In the genomic region with DNA sequence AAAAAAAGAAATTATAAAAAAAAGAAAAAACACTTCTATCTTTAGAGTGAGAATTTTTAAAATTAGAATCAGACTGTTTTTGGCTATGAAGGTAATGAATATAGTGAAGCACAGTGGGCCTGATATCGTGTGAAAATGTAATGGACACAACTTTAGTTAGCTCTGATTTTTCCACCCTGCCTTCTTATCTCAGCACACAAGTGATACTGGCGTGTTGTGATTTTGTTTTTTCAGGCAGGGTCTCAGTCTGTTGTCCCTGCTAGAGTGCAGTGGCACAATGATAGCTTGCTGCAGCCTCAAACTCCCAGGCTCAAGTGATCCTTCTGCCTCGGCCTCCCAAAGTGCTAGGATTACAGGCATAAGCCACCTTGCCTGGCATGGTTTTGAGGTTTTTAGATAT, we compare ENCODE assay signal across 26 cellular contexts.
"Had no signal": no experiment of that assay in that cellular context is flagged by ENCODE, and none has a peak within 500 bp of the region (broad histone marks: within the 10 kb centered on the region; RNA-seq: fewer than 3 reads in every experiment).

No MANE protein-coding gene starts in this region.

- H3K4me3 ChIP-seq: gastroesophageal sphincter, hepatocyte, right atrium auricular region, spleen, testis, uterus had no signal

- H3K27ac Mint-ChIP-seq: activated naive CD8-positive, alpha-beta T cell treated with anti-CD3 and anti-CD28 coated beads, Interleukin-2, amount 10 ng/mL, durations not matched to agents 7 days and 5 days; mesothelial cell of epicardium; type B pancreatic cell had no signal

- H3K36me3 ChIP-seq: uterus had no signal

- H3K9me3 ChIP-seq: gastroesophageal sphincter, right atrium auricular region, spleen, testis, uterus had no signal

- FAIRE-seq: endothelial cell of umbilical vein, kidney had no signal

- H3K4me3 Mint-ChIP-seq: activated naive CD8-positive, alpha-beta T cell treated with anti-CD3 and anti-CD28 coated beads, Interleukin-2, amount 10 ng/mL, durations not matched to agents 7 days and 5 days; mesothelial cell of epicardium; T-helper 1 cell treated with Interleukin-12 subunit alpha and Interleukin-12 subunit beta and Interleukin-4 antibody, amounts not matched to agents 30 μg/mL and 1 μg/mL, for 36 hours; type B pancreatic cell had no signal

- DNase-seq: activated CD4-positive, alpha-beta T cell treated with anti-CD3 and anti-CD28 coated beads for 48 hours; activated CD4-positive, alpha-beta T cell treated with anti-CD3 and anti-CD28 coated beads, Interleukin-2, amount 50 U/mL, for 48 hours; activated CD8-positive, alpha-beta memory T cell treated with anti-CD3 and anti-CD28 coated beads for 24 hours; activated effector memory CD4-positive, alpha-beta T cell treated with Interleukin-2 at 50 U/mL for 16 hours; activated naive CD4-positive, alpha-beta T cell treated with Interleukin-2 at 50 U/mL for 16 hours; activated naive CD8-positive, alpha-beta T cell treated with anti-CD3 and anti-CD28 coated beads, Interleukin-2, amount 10 ng/mL, durations not matched to agents 7 days and 5 days; caudate nucleus; cortex of kidney; kidney; left colon; mammary epithelial cell; naive thymus-derived CD8-positive, alpha-beta T cell; spleen; stimulated activated naive CD8-positive, alpha-beta T cell treated with anti-CD3 and anti-CD28 coated beads, Interleukin-15, Interleukin-2, amounts not matched to agents 100 U/mL and 50 U/mL, for 24 hours; T1000; testis; uterus; WERI-Rb-1 had no signal

- H3K9me3 Mint-ChIP-seq: activated naive CD8-positive, alpha-beta T cell treated with anti-CD3 and anti-CD28 coated beads, Interleukin-2, amount 10 ng/mL, durations not matched to agents 7 days and 5 days; mesothelial cell of epicardium; T-helper 1 cell treated with Interleukin-12 subunit alpha and Interleukin-12 subunit beta and Interleukin-4 antibody, amounts not matched to agents 30 μg/mL and 1 μg/mL, for 36 hours; type B pancreatic cell had no signal

- ATAC-seq: activated CD4-positive, CD25-positive, alpha-beta regulatory T cell treated with anti-CD3 and anti-CD28 coated beads, Interleukin-2, amount 50 U/mL, for 24 hours; gastroesophageal sphincter; left colon; naive thymus-derived CD8-positive, alpha-beta T cell; stimulated activated naive CD8-positive, alpha-beta T cell treated with anti-CD3 and anti-CD28 coated beads, Interleukin-15, Interleukin-2, amounts not matched to agents 100 U/mL and 50 U/mL, for 24 hours had no signal

- H3K4me2 ChIP-seq: hepatocyte had no signal

- H3K36me3 Mint-ChIP-seq: mesothelial cell of epicardium, type B pancreatic cell had no signal

- H3K27me3 ChIP-seq: gastroesophageal sphincter, hepatocyte, right atrium auricular region, spleen, testis, uterus had no signal

- H3K27ac ChIP-seq: gastroesophageal sphincter, hepatocyte, right atrium auricular region, spleen, testis, uterus, WERI-Rb-1 had no signal

- H2AFZ ChIP-seq: hepatocyte had no signal

- H3K27me3 Mint-ChIP-seq: activated naive CD8-positive, alpha-beta T cell treated with anti-CD3 and anti-CD28 coated beads, Interleukin-2, amount 10 ng/mL, durations not matched to agents 7 days and 5 days; naive thymus-derived CD8-positive, alpha-beta T cell; type B pancreatic cell had no signal
